ENCODE assay signal across 22 cellular contexts in genomic region chr3:140545197-140545596, GRCh38.
"Had no signal": no experiment of that assay in that cellular context is flagged by ENCODE, and none has a peak within 500 bp of the region (broad histone marks: within the 10 kb centered on the region; RNA-seq: fewer than 3 reads in every experiment).

No MANE protein-coding gene starts in this region.

- H3K27ac ChIP-seq: cardiac muscle cell had no signal

- H3K4me3 ChIP-seq: ascending aorta, cardiac muscle cell, K562 had no signal

- DNase-seq: activated B cell treated with CpG ODN at 0.5 μM for 24 hours; activated CD4-positive, alpha-beta T cell treated with anti-CD3 and anti-CD28 coated beads for 1 hour; activated CD4-positive, alpha-beta T cell treated with anti-CD3 and anti-CD28 coated beads, Interleukin-2, amount 10 ng/mL, durations not matched to agents 24 days and 14 days; activated CD4-positive, alpha-beta T cell treated with anti-CD3 and anti-CD28 coated beads, Interleukin-2, amount 50 U/mL, for 48 hours; activated CD8-positive, alpha-beta memory T cell treated with anti-CD3 and anti-CD28 coated beads, Interleukin-2, amount 10 ng/mL, durations not matched to agents 7 days and 5 days; activated effector memory CD4-positive, alpha-beta T cell treated with Interleukin-2 at 50 U/mL for 16 hours; activated naive CD4-positive, alpha-beta T cell; activated naive CD8-positive, alpha-beta T cell treated with anti-CD3 and anti-CD28 coated beads, Interleukin-2, amount 50 U/mL, for 24 hours; activated T-cell treated with anti-CD3 and anti-CD28 coated beads, Interleukin-2, amount 50 U/mL, for 24 hours; amniotic stem cell; Kasumi-1; NCI-H1048; NCI-H1694; NCI-H2029; NCI-H510A; PC-3; SHP77 treated with DMSO at 0.1 percent for 48 hours; T-helper 17 cell; T-helper 9 cell had no signal

- H3K4me1 ChIP-seq: ascending aorta had no signal

- H3K9me3 ChIP-seq: ascending aorta had no signal

- H3K36me3 ChIP-seq: ascending aorta, cardiac muscle cell had no signal

- H3K27me3 ChIP-seq: ascending aorta, cardiac muscle cell had no signal
